Comparison of ENCODE assay signal across 7 cellular contexts in genomic region chr12:27711312-27711682, GRCh38. TPM values are rescaled to one million over a fixed set of nuclear protein-coding genes. Genes with fewer than 3 reads are reported as not detected.
DNase-seq lines count a peak whose midpoint lies in the region; ATAC-seq, FAIRE-seq and TF ChIP-seq lines count a peak whose summit lies in the region.

No MANE protein-coding gene starts in this region.

- TF ChIP-seq EP300 in GM12878 (IDR thresholded peaks at IDR 0.05; ENCODE audit: borderline replicate concordance in 1 of 2, control insufficient read depth in 1 of 2, low read depth in 2 of 2, low read length in 2 of 2) (no peak), transverse colon (IDR thresholded peaks at IDR 0.05; ENCODE audit: low read depth) (no peak)

- no peaks in the 10 kb centered on the region for H4K20me1 ChIP-seq in GM12878 (ENCODE audit: control insufficient read depth, insufficient read depth)

- no peaks in the 10 kb centered on the region for H3K9me3 ChIP-seq in GM12878 (replicated peaks; ENCODE audit: control insufficient read depth, insufficient read depth, low read length)
- H3K9me3 ChIP-seq in liver (ENCODE audit: control insufficient read depth in 4 of 4, low read length in 3 of 4), result no peaks in the 10 kb centered on the region
- H3K9me3 ChIP-seq in transverse colon, result no peaks in the 10 kb centered on the region

- TF ChIP-seq CTCF in GM12878 (IDR thresholded peaks at IDR 0.05 in 2 of 3, conservative IDR thresholded peaks at IDR 0.05 in 1 of 3; ENCODE audit: control insufficient read depth in 2 of 3, extremely low read depth in 1 of 3, insufficient read depth in 1 of 3, low read depth in 3 of 3, low read length in 3 of 3), result no peak
- no peak for TF ChIP-seq CTCF in liver (IDR thresholded peaks at IDR 0.05; ENCODE audit: low read depth, low read length, missing input control)
- no peak for TF ChIP-seq CTCF in transverse colon (IDR thresholded peaks at IDR 0.05)

- ATAC-seq in GM21786 (IDR thresholded peaks at IDR 0.05; ENCODE audit: unreplicated experiment) (peak; percentile 7), GM12878 (peak; percentile 68)

- peaks cover 0 to 5% of the 10 kb centered on the region in 2 experiments; a peak in 2 of 4 replicates for H3K36me3 ChIP-seq in GM12878 (ENCODE audit: control insufficient read depth in 2 of 2, insufficient read depth in 2 of 2, low read length in 1 of 2)
- peaks cover 0 to 4% (median 2%) of the 10 kb centered on the region in 4 donors for H3K36me3 ChIP-seq in liver (ENCODE audit: control insufficient read depth in 4 of 4, insufficient read depth in 3 of 4, low read depth in 1 of 4, low read length in 3 of 4)
- peaks cover 0 to 6% (median 2%) of the 10 kb centered on the region in 4 donors for H3K36me3 ChIP-seq in transverse colon

- H3K79me2 ChIP-seq in GM12878 (ENCODE audit: control insufficient read depth, insufficient read depth, low read length), result peaks cover 28% of the 10 kb centered on the region

- H3K27ac ChIP-seq in GM12878 (ENCODE audit: control insufficient read depth, insufficient read depth) (peak overlapping the region; percentile 79), liver (ENCODE audit: low read depth in 1 of 2, low read length in 2 of 2) (peak overlapping the region; percentile 85 to 93), transverse colon (peak overlapping the region; percentile 84 to 95 (median 90))

- WGBS in GM12878 (ENCODE audit: insufficient coverage, insufficient replicate concordance, low lambda C conversion rate, missing lambda C conversion rate), result 4% methylated on average over 11 of the region's 11 CpGs
- WGBS in liver, result under 1% methylated on average over 11 of the region's 11 CpGs
- WGBS in transverse colon (ENCODE audit: low coverage in 1 of 2), 2 donors, result 1% methylated on average over 11 of the region's 11 CpGs; no CpG with 5 or more reads in 1 of the 2 donors

- CTCF ChIA-PET in GM12878 (lab: Yijun Ruan, JAX), result no interaction called here

- DNase-seq in GM04503 (ENCODE audit: low read depth), result peak; percentile 4
- peak; percentile 45 for DNase-seq in NCI-H2196 treated with DMSO at 0.1 percent for 48 hours (lab: John Stamatoyannopoulos, UW; ENCODE audit: unreplicated experiment)
- DNase-seq in GM12878 (ENCODE audit: low read depth, low spot score), result no peak
- DNase-seq in transverse colon, result no peak
- no peak for DNase-seq in frontal cortex (ENCODE audit: low spot score in 2 of 2)

- POLR2A ChIA-PET in GM12878 (lab: Charles Lee), result interaction anchor here (0.5 to 0.6 kb wide), 2 partner anchors 23 to 593 kb away, joined by 3 to 4 read pairs; no protein-coding TSS in a partner anchor

- SMC1A ChIA-PET in GM12878 (lab: Charles Lee; ENCODE audit: uncharacterized antibody, unreplicated experiment), result no interaction called here

- intact Hi-C loops in GM12878 (cut with micrococcal nuclease; ENCODE audit: unreplicated experiment), result no loop called here
- intact Hi-C loops in transverse colon (cut with DNase I; ENCODE audit: low total_unique reads), result no loop called here

- BruUV-seq in GM12878 (replicated peaks; lab: Mats Ljungman, UMichigan), result no TSS peak

- H2AFZ ChIP-seq in GM12878 (ENCODE audit: control insufficient read depth, low read depth, low read length), result peak overlapping the region; percentile 97

- FAIRE-seq in GM12878 (lab: Jason Lieb, UNC) (no peak), frontal cortex (lab: Jason Lieb, UNC) (no peak)

- no peak for TF ChIP-seq RAD21 in GM12878 (IDR thresholded peaks at IDR 0.05; ENCODE audit: insufficient read depth, low read depth, low read length)
- TF ChIP-seq RAD21 in liver (IDR thresholded peaks at IDR 0.05), result no peak

- H3K9ac ChIP-seq in GM12878 (ENCODE audit: control insufficient read depth, insufficient read depth, low read length) (peak overlapping the region; percentile 87), liver (ENCODE audit: low read depth in 1 of 2, low read length in 2 of 2) (peak overlapping the region; percentile 62 to 98)

- in situ Hi-C loops in GM12878 (cut with MboI) (no loop called here), transverse colon (cut with MboI; ENCODE audit: low pct_ligation_motif_present in 1 of 4, low pct_unique_long_range_greater_than_20kb in 1 of 4, low sequenced_read_pairs in 3 of 4) (no loop called here)

- H3K4me1 ChIP-seq in GM12878 (ENCODE audit: control insufficient read depth, insufficient read depth, low read length) (no peaks in the 10 kb centered on the region), liver (ENCODE audit: control insufficient read depth in 4 of 4, insufficient read depth in 4 of 4, low read length in 3 of 4) (peaks cover 2 to 16% (median 9%) of the 10 kb centered on the region in 4 donors), transverse colon (peaks cover 13 to 27% (median 19%) of the 10 kb centered on the region in 4 donors)

- TF ChIP-seq POLR2A in GM12878 (IDR thresholded peaks at IDR 0.05; ENCODE audit: low read depth, low read length), result no peak
- no peak for TF ChIP-seq POLR2A in transverse colon (IDR thresholded peaks at IDR 0.05)

- H3K4me3 ChIP-seq in GM12878 (peak overlapping the region; percentile 92), liver (ENCODE audit: low read depth in 1 of 3, low read length in 3 of 3) (peak overlapping the region; percentile 78 to 100 (median 90)), transverse colon (peak overlapping the region; percentile 82 to 99 (median 92))

- RAD21 ChIA-PET in GM12878 (lab: Charles Lee; ENCODE audit: unreplicated experiment), result no interaction called here

- H3K27me3 ChIP-seq in GM12878 (replicated peaks in 1 of 2; ENCODE audit: control insufficient read depth in 2 of 2, insufficient read depth in 2 of 2, low read length in 1 of 2) (no peaks in the 10 kb centered on the region), liver (ENCODE audit: control insufficient read depth in 4 of 4, insufficient read depth in 4 of 4, low read length in 3 of 4) (no peaks in the 10 kb centered on the region), transverse colon (no peaks in the 10 kb centered on the region)

- peak overlapping the region; percentile 49 for H3K4me2 ChIP-seq in GM12878 (ENCODE audit: control insufficient read depth, insufficient read depth)

TF ChIP-seq in GM12878, 131 proteins besides CTCF, POLR2A, EP300 and RAD21 (continues in another document):
- TF ChIP-seq MXI1 (IDR thresholded peaks at IDR 0.05; ENCODE audit: low read depth, low read length), result peak; percentile 52; the same call in 1 of the 2 replicates

RNA-seq across cellular contexts. Expression of gene MRPS35, which starts 0.7 kb away (rescaled TPM):
- total RNA-seq in GM12878 (2013; cell fraction: nucleolus; rRNA removed), result 22.0 and 27.0 TPM in 2 replicates
- total RNA-seq in GM12878 (2014; rRNA removed) (50.6 and 63.2 TPM in 2 replicates), GM12878 (2014; rRNA removed; fragmentation: Illumina TruSeq; extraction: Trizol) (66.6 and 68.2 TPM in 2 replicates), GM12878 (2021) (43.1 and 45.7 TPM in 2 replicates), liver (10 to 100 TPM; 27.4 to 64.3 TPM), transverse colon (10 to 100 TPM; 30.7 to 78.8 (median 63.8) TPM), frontal cortex (89.3 TPM)
- polyA plus RNA-seq in GM12878 (2011; ENCODE audit: low read depth), result 27.5 TPM
- polyA plus RNA-seq in GM12878 (2011; rRNA removed) (59.7 and 89.0 TPM in 2 replicates), GM12878 (2014; fragmentation: Illumina TruSeq; extraction: Trizol) (66.0 and 85.1 TPM in 2 replicates), GM12878 (2014; fragmentation: Nextera tagmentation; extraction: Ambion mirVana) (100 to 1,000 TPM in 1 of 2 experiments, 10 to 100 TPM in 1; 87.2 to 111 TPM), GM12878 (2014; rRNA removed) (46.1 and 48.2 TPM in 2 replicates), GM12878 (2016; fragmentation: Nextera tagmentation; extraction: Ambion mirVana) (100 to 1,000 TPM; 108 to 109 TPM), liver (10 to 100 TPM; 46.9 to 51.9 TPM)
- 41.2 and 41.8 TPM in 2 replicates for polyA plus RNA-seq in GM12878 (2011; cell fraction: cytosol; rRNA removed)
- polyA plus RNA-seq in GM12878 (2011; cell fraction: nucleus; rRNA removed), result 22.2 and 22.9 TPM in 2 replicates
- polyA plus RNA-seq in GM12878 (2012), result 33.3 and 40.0 TPM in 2 replicates
- 24.4 and 26.3 TPM in 2 replicates for polyA minus RNA-seq in GM12878 (2011; rRNA and poly(A)+ RNA removed)
- polyA minus RNA-seq in GM12878 (2011; cell fraction: cytosol; rRNA and poly(A)+ RNA removed), result 22.6 and 24.2 TPM in 2 replicates
- polyA minus RNA-seq in GM12878 (2011; cell fraction: nucleus; rRNA and poly(A)+ RNA removed), result 7.3 and 9.6 TPM in 2 replicates

RNA-seq across cellular contexts. Expression of gene REP15, which starts 15.1 kb away (rescaled TPM):
- total RNA-seq in GM12878 (2013; cell fraction: nucleolus; rRNA removed), result 4.5 and 6.6 TPM in 2 replicates
- total RNA-seq in GM12878 (2014; rRNA removed) (0.22 TPM in 1 of 2 replicates, not detected in the other), GM12878 (2014; rRNA removed; fragmentation: Illumina TruSeq; extraction: Trizol) (0.14 TPM in 1 of 2 replicates, not detected in the other), GM12878 (2021) (not detected in 2 replicates), liver (1 to 10 TPM; 1.1 to 2.1 TPM), transverse colon (100 to 1,000 TPM in 1 of 4 donors, 10 to 100 TPM in 2, 1 to 10 TPM in 1; 7.5 to 210 (median 45.3) TPM), frontal cortex (0.82 TPM)
- not detected for polyA plus RNA-seq in GM12878 (2011; ENCODE audit: low read depth)
- polyA plus RNA-seq in GM12878 (2011; rRNA removed) (not detected in 2 replicates), GM12878 (2014; fragmentation: Illumina TruSeq; extraction: Trizol) (not detected in 2 replicates), GM12878 (2014; fragmentation: Nextera tagmentation; extraction: Ambion mirVana) (not detected), GM12878 (2014; rRNA removed) (not detected in 2 replicates), GM12878 (2016; fragmentation: Nextera tagmentation; extraction: Ambion mirVana) (not detected), liver (under 1 TPM; 0.58 to 0.94 TPM)
- polyA plus RNA-seq in GM12878 (2011; cell fraction: cytosol; rRNA removed), result not detected in 2 replicates
- 0.20 TPM in 1 of 2 replicates, not detected in the other for polyA plus RNA-seq in GM12878 (2011; cell fraction: nucleus; rRNA removed)
- 0.15 TPM in 1 of 2 replicates, not detected in the other for polyA plus RNA-seq in GM12878 (2012)
- polyA minus RNA-seq in GM12878 (2011; rRNA and poly(A)+ RNA removed), result 0.52 and 0.66 TPM in 2 replicates
- not detected in 2 replicates for polyA minus RNA-seq in GM12878 (2011; cell fraction: cytosol; rRNA and poly(A)+ RNA removed)
- not detected in 2 replicates for polyA minus RNA-seq in GM12878 (2011; cell fraction: nucleus; rRNA and poly(A)+ RNA removed)

Comparison
In these comparisons a context has a peak if more than half of its experiments do, and no peak if none do; other contexts are left out.
1. DNase-seq: peak in GM04503 (single experiment) and NCI-H2196 treated with DMSO at 0.1 percent for 48 hours (single experiment); none in GM12878 (single experiment), transverse colon (single experiment) and frontal cortex (0 of 2).
2. Peak in every context shown above with its lines, with median percentiles within 50 percentile points of each other: H3K27ac ChIP-seq and H3K4me3 ChIP-seq.